20 cellular contexts compared by ENCODE assay signal in the genomic region with DNA sequence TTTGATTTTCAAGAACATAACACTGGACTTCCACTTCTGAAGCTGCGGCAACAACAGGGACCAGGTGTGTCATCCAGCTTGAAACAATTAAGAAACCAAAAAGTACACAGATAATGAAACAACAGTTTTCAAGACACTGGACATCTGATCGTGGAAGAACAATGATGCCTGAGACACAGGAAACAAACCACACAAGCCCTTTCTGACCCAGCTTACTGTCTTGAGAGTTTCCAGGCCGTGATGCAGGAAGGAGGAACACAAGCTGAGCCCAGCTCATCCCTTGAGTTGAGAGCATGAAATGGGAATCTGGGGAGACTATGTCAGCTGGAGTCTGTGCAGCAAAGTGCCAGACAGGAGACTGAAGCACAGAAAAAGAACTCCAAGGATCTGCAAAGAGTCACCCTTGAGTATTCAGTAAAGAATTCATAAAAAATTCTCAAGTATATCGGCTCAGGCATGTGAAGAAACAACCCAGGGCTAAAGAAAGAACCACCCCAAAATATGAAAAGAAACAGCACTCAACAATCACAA.
"Had no signal": no experiment of that assay in that cellular context is flagged by ENCODE, and none has a peak within 500 bp of the region (broad histone marks: within the 10 kb centered on the region; RNA-seq: fewer than 3 reads in every experiment).

No MANE protein-coding gene starts in this region.

- H3K4me1 ChIP-seq: neural progenitor cell, psoas muscle, tibial artery, uterus had no signal

- H3K27me3 ChIP-seq: neural progenitor cell, ovary, tibial artery, uterus had no signal

- H3K9me3 ChIP-seq: ovary had no signal

- DNase-seq: activated CD4-positive, alpha-beta memory T cell treated with anti-CD3 and anti-CD28 coated beads for 36 hours; activated CD4-positive, alpha-beta T cell treated with anti-CD3 and anti-CD28 coated beads for 36 hours; activated naive CD4-positive, alpha-beta T cell treated with Interleukin-2 at 50 U/mL for 16 hours; activated naive CD8-positive, alpha-beta T cell treated with anti-CD3 and anti-CD28 coated beads, Interleukin-2, amount 10 ng/mL, durations not matched to agents 7 days and 5 days; activated T-cell treated with anti-CD3 and anti-CD28 coated beads for 4 hours; cortex of kidney; effector CD4-positive, alpha-beta T cell; foreskin melanocyte; left ventricle myocardium superior; naive B cell; ovary; psoas muscle; right cardiac atrium; stimulated activated naive CD8-positive, alpha-beta T cell treated with anti-CD3 and anti-CD28 coated beads, Interleukin-15, Interleukin-2, amounts not matched to agents 100 U/mL and 50 U/mL, for 24 hours; substantia nigra; tibial artery; uterus had no signal

- H3K36me3 ChIP-seq: ovary, uterus had no signal

- H3K9ac ChIP-seq: neural progenitor cell had no signal

- H2AFZ ChIP-seq: neural progenitor cell had no signal

- ATAC-seq: activated CD4-positive, alpha-beta T cell treated with anti-CD3 and anti-CD28 coated beads for 36 hours; left ventricle myocardium superior; psoas muscle; right cardiac atrium; stimulated activated naive CD8-positive, alpha-beta T cell treated with anti-CD3 and anti-CD28 coated beads, Interleukin-15, Interleukin-2, amounts not matched to agents 100 U/mL and 50 U/mL, for 24 hours; WTC11 had no signal

- H3K4me2 ChIP-seq: neural progenitor cell had no signal

- H3K27ac ChIP-seq: neural progenitor cell, ovary, psoas muscle, skin epidermis, tibial artery, uterus had no signal

- H3K4me3 ChIP-seq: neural progenitor cell, ovary, psoas muscle, skin epidermis, tibial artery, uterus had no signal
